Comparison of ENCODE assay signal across 19 cellular contexts in the genomic region with DNA sequence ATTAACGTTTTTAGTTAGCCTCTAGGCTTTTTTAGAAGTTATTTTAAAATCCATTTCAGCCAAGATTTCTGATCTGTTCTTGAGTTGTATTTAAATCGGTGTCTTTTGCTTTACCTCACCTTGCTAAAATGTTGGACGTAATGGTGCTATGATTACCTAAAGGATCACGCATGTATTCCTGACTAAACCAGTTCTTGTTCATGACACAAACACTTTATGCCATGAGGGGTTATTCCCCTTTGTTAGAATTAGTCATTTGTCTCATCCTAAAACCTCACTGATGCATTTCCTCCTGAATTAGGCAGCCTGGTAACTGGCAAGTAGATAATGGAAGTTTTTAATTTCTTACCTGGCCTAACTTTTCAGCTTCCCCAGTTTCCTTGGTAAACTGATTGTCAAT.
DNase-seq lines count a peak whose midpoint lies in the region; TF ChIP-seq lines count a peak whose summit lies in the region.
"Had no signal": no experiment of that assay in that cellular context is flagged by ENCODE, and none has a peak within 500 bp of the region (broad histone marks: within the 10 kb centered on the region; RNA-seq: fewer than 3 reads in every experiment).

No MANE protein-coding gene starts in this region.

- WGBS in endodermal cell (ENCODE audit: insufficient coverage in 1 of 2, insufficient read length in 1 of 2), 2 experiments = 71 to 100% methylated on average over 3 to 4 of the region's 4 CpGs

- H3K36me3 Mint-ChIP-seq in HFFc6 (ENCODE audit: low read depth) (no peaks in the 10 kb centered on the region), endodermal cell (ENCODE audit: low read depth) (no peaks in the 10 kb centered on the region)

- H3K4me1 Mint-ChIP-seq in HFFc6 (ENCODE audit: low read depth) = peaks cover 25% of the 10 kb centered on the region
- H3K4me1 Mint-ChIP-seq in endodermal cell = peaks cover 3% of the 10 kb centered on the region

- H3K36me3 ChIP-seq in BE2C (no peaks in the 10 kb centered on the region), endodermal cell (ENCODE audit: control insufficient read depth, insufficient read depth, low read length) (no peaks in the 10 kb centered on the region)
- H3K36me3 ChIP-seq: SJCRH30 had no signal

- H3K9ac ChIP-seq in endodermal cell (ENCODE audit: extremely low read depth, low read length, poor library complexity, severe bottlenecking) = no peak overlapping the region

- H3K27me3 ChIP-seq in BE2C (no peaks in the 10 kb centered on the region), endodermal cell (ENCODE audit: control insufficient read depth, insufficient read depth, low read length, poor library complexity, severe bottlenecking) (no peaks in the 10 kb centered on the region)
- H3K27me3 ChIP-seq: SJCRH30 had no signal

- H3K27ac ChIP-seq in RWPE1 (no peak overlapping the region), endodermal cell (ENCODE audit: low read depth, low read length) (no peak overlapping the region)
- H3K27ac ChIP-seq: C4-2B, SJCRH30 had no signal

- H3K9me3 Mint-ChIP-seq in HFFc6 = no peaks in the 10 kb centered on the region
- peaks cover 7% of the 10 kb centered on the region for H3K9me3 Mint-ChIP-seq in endodermal cell

- H3K27ac Mint-ChIP-seq in HFFc6 (no peak overlapping the region; the same call in 1 of the 2 replicates), endodermal cell (no peak overlapping the region)

- POLR2A ChIA-PET in RWPE1 (lab: Yijun Ruan, JAX; ENCODE audit: low non-redundant PET) = no interaction called here

- H3K4me1 ChIP-seq in BE2C (no peaks in the 10 kb centered on the region), endodermal cell (ENCODE audit: control insufficient read depth, insufficient read depth, low read length) (peaks cover 2% of the 10 kb centered on the region)

- peak; percentile 10 for DNase-seq in HFFc6
- peak; percentile 48 for DNase-seq in RWPE1 (ENCODE audit: low spot score)
- peak; percentile 91 for DNase-seq in epithelial cell of esophagus (ENCODE audit: low read depth)
- peak; percentile 37 for DNase-seq in renal cortical epithelial cell (ENCODE audit: low read depth)
- DNase-seq in BE2C = no peak
- DNase-seq in SW480 (ENCODE audit: low spot score) = no peak
- DNase-seq in endodermal cell = no peak
- DNase-seq: ACHN, DMS79, NCI-H1417, NCI-H187, NCI-H2107, NCI-H226, NCI-H524, NCI-H82, RPMI8226, SJCRH30 had no signal

- H3K27me3 Mint-ChIP-seq in HFFc6 (ENCODE audit: insufficient read depth) = no peaks in the 10 kb centered on the region
- no peaks in the 10 kb centered on the region for H3K27me3 Mint-ChIP-seq in endodermal cell (ENCODE audit: insufficient read depth)

- CTCF ChIA-PET in RWPE1 (lab: Yijun Ruan, JAX) = no interaction called here

- no peaks in the 10 kb centered on the region for H3K9me3 ChIP-seq in BE2C
- H3K9me3 ChIP-seq in endodermal cell (ENCODE audit: control insufficient read depth, low read length) = peaks cover 11% of the 10 kb centered on the region
- H3K9me3 ChIP-seq: SJCRH30 had no signal

- H3K4me3 ChIP-seq in epithelial cell of esophagus (ENCODE audit: low read length) (no peak overlapping the region), BE2C (ENCODE audit: low read depth, low read length) (no peak overlapping the region), endodermal cell (ENCODE audit: low read length) (no peak overlapping the region)
- H3K4me3 ChIP-seq: K562, SJCRH30 had no signal

- no peak overlapping the region for H3K4me3 Mint-ChIP-seq in HFFc6
- no peak overlapping the region for H3K4me3 Mint-ChIP-seq in endodermal cell

- TF ChIP-seq CTCF in HFFc6 (IDR thresholded peaks at IDR 0.05) = no peak
- no peak for TF ChIP-seq CTCF in RWPE1 (conservative IDR thresholded peaks at IDR 0.05; ENCODE audit: low read depth)
- no peak for TF ChIP-seq CTCF in epithelial cell of esophagus (IDR thresholded peaks at IDR 0.05; ENCODE audit: insufficient read depth, low read depth, low read length, missing control alignments)
- TF ChIP-seq CTCF in BE2C (IDR thresholded peaks at IDR 0.05; ENCODE audit: low read depth, low read length) = no peak
- TF ChIP-seq CTCF in endodermal cell (conservative IDR thresholded peaks at IDR 0.05) = no peak

Comparison
In these comparisons a context has a peak if more than half of its experiments do, and no peak if none do; other contexts are left out.
1. DNase-seq: peak in HFFc6 (single experiment), RWPE1 (single experiment), epithelial cell of esophagus (single experiment) and renal cortical epithelial cell (single experiment); none in BE2C (single experiment), SW480 (single experiment) and endodermal cell (single experiment).